ENCODE assay signal across 11 cellular contexts in the genomic region with DNA sequence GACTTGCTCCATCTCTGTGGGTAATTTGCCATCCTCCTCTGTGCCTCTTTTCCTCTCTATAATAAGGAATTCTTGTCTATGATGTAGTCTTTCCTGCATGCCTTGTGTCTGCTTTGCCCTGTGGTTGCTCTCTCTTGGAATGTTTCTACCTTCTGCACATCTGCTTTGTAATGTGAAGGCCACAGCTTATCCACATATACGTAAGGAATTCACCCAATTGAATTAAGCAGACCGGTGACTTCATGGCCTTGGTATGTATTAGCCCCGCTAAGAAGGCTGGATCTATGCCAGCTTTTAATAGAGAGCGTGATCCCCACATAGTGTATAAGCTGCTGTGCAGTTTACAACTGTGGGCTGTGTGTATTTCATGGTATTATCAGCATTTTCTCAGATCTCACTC.
DNase-seq lines count a peak whose midpoint lies in the region; ATAC-seq, FAIRE-seq and TF ChIP-seq lines count a peak whose summit lies in the region.
"Had no signal": no experiment of that assay in that cellular context is flagged by ENCODE, and none has a peak within 500 bp of the region (broad histone marks: within the 10 kb centered on the region; RNA-seq: fewer than 3 reads in every experiment).

No MANE protein-coding gene starts in this region.

- peak; percentile 82 for DNase-seq in GM23248
- DNase-seq in RCC 7860 (ENCODE audit: low spot score) = peak; percentile 78
- peak; percentile 4 for DNase-seq in epithelial cell of esophagus (ENCODE audit: low read depth)
- peak; percentile 93 for DNase-seq in renal cortical epithelial cell (ENCODE audit: low read depth)
- no peak for DNase-seq in anterior cingulate cortex (lab: John Stamatoyannopoulos, UW)
- no peak for DNase-seq in left ventricle myocardium superior
- no peak for DNase-seq in iPS-NIHi7 (ENCODE audit: extremely low spot score)
- DNase-seq in Peyer's patch = no peak
- DNase-seq: HCEC 1CT, NCI-H1105 treated with DMSO at 0.1 percent for 48 hours, WERI-Rb-1 had no signal

- FAIRE-seq in RCC 7860 (lab: Jason Lieb, UNC) = peak; percentile 69

- H3K4me1 ChIP-seq in GM23248 (ENCODE audit: insufficient read depth) (peaks cover 14% of the 10 kb centered on the region), Peyer's patch (no peaks in the 10 kb centered on the region)

- H3K79me2 ChIP-seq in GM23248 (ENCODE audit: insufficient read depth) = no peaks in the 10 kb centered on the region

- in situ Hi-C loops in GM23248 (cut with MboI) = no loop called here

- no peaks in the 10 kb centered on the region for H4K20me1 ChIP-seq in GM23248 (ENCODE audit: insufficient read depth)

- H3K27ac ChIP-seq in GM23248 = no peak overlapping the region
- H3K27ac ChIP-seq in Peyer's patch = no peak overlapping the region
- H3K27ac ChIP-seq: WERI-Rb-1 had no signal

- H3K9ac ChIP-seq in GM23248 = no peak overlapping the region

- 2 to 4% methylated on average over 4 of the region's 4 CpGs for WGBS in GM23248 (ENCODE audit: low coverage in 1 of 2, low lambda C conversion rate in 2 of 2, missing lambda C conversion rate in 2 of 2), 2 experiments

- H3K9me3 ChIP-seq in GM23248 (ENCODE audit: low read depth) (no peaks in the 10 kb centered on the region), Peyer's patch (no peaks in the 10 kb centered on the region)

- no peak overlapping the region for H3K4me3 ChIP-seq in GM23248
- H3K4me3 ChIP-seq in epithelial cell of esophagus (ENCODE audit: low read length) = no peak overlapping the region
- no peak overlapping the region for H3K4me3 ChIP-seq in Peyer's patch

- peaks cover 8% of the 10 kb centered on the region; the same call in 1 of the 2 replicates for H3F3A ChIP-seq in GM23248 (ENCODE audit: insufficient read depth)

- no peak for ATAC-seq in left ventricle myocardium superior

- no peak overlapping the region for H2AFZ ChIP-seq in GM23248

- TF ChIP-seq CTCF in epithelial cell of esophagus (IDR thresholded peaks at IDR 0.05; ENCODE audit: insufficient read depth, low read depth, low read length, missing control alignments) = no peak
- TF ChIP-seq CTCF in Peyer's patch (IDR thresholded peaks at IDR 0.05) = no peak

- intact Hi-C loops in left ventricle myocardium superior (cut with micrococcal nuclease) = no loop called here

- no peaks in the 10 kb centered on the region for H3K9me2 ChIP-seq in GM23248 (ENCODE audit: insufficient read depth)

- H3K27me3 ChIP-seq in GM23248 (replicated peaks; ENCODE audit: insufficient read depth) = no peaks in the 10 kb centered on the region
- H3K27me3 ChIP-seq in Peyer's patch = no peaks in the 10 kb centered on the region

- H3K36me3 ChIP-seq in GM23248 (ENCODE audit: low read depth) (no peaks in the 10 kb centered on the region), Peyer's patch (no peaks in the 10 kb centered on the region)
- H3K36me3 ChIP-seq: WERI-Rb-1 had no signal

- H3K4me2 ChIP-seq in GM23248 (ENCODE audit: unreplicated experiment) = peak overlapping the region; percentile 12

- no peak for TF ChIP-seq POLR2A in Peyer's patch (IDR thresholded peaks at IDR 0.05)

Comparison
In these comparisons a context has a peak if more than half of its experiments do, and no peak if none do; other contexts are left out.
1. DNase-seq: peak in GM23248 (single experiment), RCC 7860 (single experiment), epithelial cell of esophagus (single experiment) and renal cortical epithelial cell (single experiment); none in anterior cingulate cortex (0 of 58), left ventricle myocardium superior (single experiment), iPS-NIHi7 (single experiment) and Peyer's patch (0 of 3).